Comparison of ENCODE assay signal across 2 cellular contexts in genomic region chr18:34689750-34690149, GRCh38. TPM values are rescaled to one million over a fixed set of nuclear protein-coding genes. Genes with fewer than 3 reads are reported as not detected.
"Had no signal": no experiment of that assay in that cellular context is flagged by ENCODE, and none has a peak within 500 bp of the region (broad histone marks: within the 10 kb centered on the region; RNA-seq: fewer than 3 reads in every experiment).

No MANE protein-coding gene starts in this region.

RNA-seq across cellular contexts. Expression of gene DTNA, which starts 20.3 kb away (rescaled TPM):
- total RNA-seq: HT-29, MCF 10A had no signal
